1 cellular context compared by ENCODE assay signal in genomic region chr14:103562135-103562384, GRCh38.
A peak's percentile ranks its signal among the peaks of the same experiment; 100 is the strongest.
TF ChIP-seq lines count a peak whose summit lies in the region.

No MANE protein-coding gene starts in this region.

TF ChIP-seq in HepG2, 621 proteins besides CTCF, POLR2A, EP300 and RAD21 (continued from another document and continues in another):
- TF ChIP-seq ZFX (CRISPR knock-in tag; IDR thresholded peaks at IDR 0.05; ENCODE audit: low read depth) (0 out of 2 replicates have a peak, but pooled peaks have one; percentile 27), PRDM10 (CRISPR knock-in tag; IDR thresholded peaks at IDR 0.05; ENCODE audit: low read depth) (no peak), TMF1 (CRISPR knock-in tag; IDR thresholded peaks at IDR 0.05; ENCODE audit: low read depth) (no peak), ZBTB8A (CRISPR knock-in tag; IDR thresholded peaks at IDR 0.05; ENCODE audit: borderline replicate concordance, low read depth) (no peak), ZNF274 (CRISPR knock-in tag; IDR thresholded peaks at IDR 0.05) (0 out of 2 replicates have a peak, but pooled peaks have one; percentile 29), RFX1 (IDR thresholded peaks at IDR 0.05) (no peak; the same call in 1 of the 2 replicates), ATF6 (CRISPR knock-in tag; conservative IDR thresholded peaks at IDR 0.05) (no peak), ZNF644 (CRISPR knock-in tag; IDR thresholded peaks at IDR 0.05; ENCODE audit: low read depth) (no peak), MEIS1 (CRISPR knock-in tag; IDR thresholded peaks at IDR 0.05; ENCODE audit: borderline replicate concordance) (no peak), ZNF672 (CRISPR knock-in tag; IDR thresholded peaks at IDR 0.05) (no peak), EZH2 (conservative IDR thresholded peaks at IDR 0.05; ENCODE audit: low read depth, low read length) (no peak), TBX2 (CRISPR knock-in tag; IDR thresholded peaks at IDR 0.05; ENCODE audit: borderline replicate concordance) (peak; percentile 31; the same call in 1 of the 2 replicates), PRPF4 (IDR thresholded peaks at IDR 0.05; ENCODE audit: low read depth, low read length, poor library complexity, severe bottlenecking) (no peak), ZBTB1 (CRISPR knock-in tag; IDR thresholded peaks at IDR 0.05; ENCODE audit: borderline replicate concordance) (no peak), ZBTB42 (CRISPR knock-in tag; IDR thresholded peaks at IDR 0.05) (0 out of 2 replicates have a peak, but pooled peaks have one; percentile 27), ZZZ3 (CRISPR knock-in tag; IDR thresholded peaks at IDR 0.05; ENCODE audit: borderline replicate concordance) (no peak), ZNF607 (CRISPR knock-in tag; IDR thresholded peaks at IDR 0.05; ENCODE audit: borderline replicate concordance) (no peak; the same call in 1 of the 2 replicates), ZNF556 (CRISPR knock-in tag; IDR thresholded peaks at IDR 0.05; ENCODE audit: borderline replicate concordance) (no peak), RBM22 (optimal IDR thresholded peaks at IDR 0.05; ENCODE audit: low read length) (no peak), KLF9 (CRISPR knock-in tag; IDR thresholded peaks at IDR 0.05; ENCODE audit: low read depth) (no peak), ZFP41 (CRISPR knock-in tag; IDR thresholded peaks at IDR 0.05; ENCODE audit: borderline replicate concordance) (no peak), MEIS2 (CRISPR knock-in tag; IDR thresholded peaks at IDR 0.05) (no peak), ZIK1 (CRISPR knock-in tag; IDR thresholded peaks at IDR 0.05; ENCODE audit: borderline replicate concordance, low read depth) (no peak), ZNF136 (CRISPR knock-in tag; IDR thresholded peaks at IDR 0.05; ENCODE audit: low read depth) (no peak), HOXA5 (CRISPR knock-in tag; IDR thresholded peaks at IDR 0.05) (no peak), ZNF460 (CRISPR knock-in tag; IDR thresholded peaks at IDR 0.05; ENCODE audit: borderline replicate concordance) (no peak), SMYD3 (CRISPR knock-in tag; IDR thresholded peaks at IDR 0.05) (no peak), TP53 (CRISPR knock-in tag; conservative IDR thresholded peaks at IDR 0.05) (no peak), LCORL (IDR thresholded peaks at IDR 0.05) (no peak), LCORL (CRISPR knock-in tag; IDR thresholded peaks at IDR 0.05) (peak; percentile 45; the same call in 1 of the 2 replicates), UBTF (CRISPR knock-in tag; IDR thresholded peaks at IDR 0.05) (peak; percentile 43; the same call in 1 of the 2 replicates), ZKSCAN8 (CRISPR knock-in tag; IDR thresholded peaks at IDR 0.05; ENCODE audit: borderline replicate concordance) (no peak), FOXA1 (IDR thresholded peaks at IDR 0.05) (no peak), FOXA1 (CRISPR knock-in tag; IDR thresholded peaks at IDR 0.05) (no peak), TCF7 (IDR thresholded peaks at IDR 0.05; ENCODE audit: low read depth) (no peak), NAIF1 (CRISPR knock-in tag; IDR thresholded peaks at IDR 0.05; ENCODE audit: borderline replicate concordance) (no peak), SMAD9 (CRISPR knock-in tag; IDR thresholded peaks at IDR 0.05) (no peak), SRY (CRISPR knock-in tag; IDR thresholded peaks at IDR 0.05) (no peak), ATM (IDR thresholded peaks at IDR 0.05; ENCODE audit: borderline replicate concordance) (no peak), TEAD3 (CRISPR knock-in tag; optimal IDR thresholded peaks at IDR 0.05; ENCODE audit: borderline replicate concordance) (no peak), POLR2AphosphoS5 (IDR thresholded peaks at IDR 0.05; ENCODE audit: low read depth, low read length) (no peak), ZNF431 (CRISPR knock-in tag; IDR thresholded peaks at IDR 0.05; ENCODE audit: borderline replicate concordance, low read depth) (no peak), MXD4 (CRISPR knock-in tag; IDR thresholded peaks at IDR 0.05) (no peak; the same call in 1 of the 2 replicates), BORCS8-MEF2B (CRISPR knock-in tag; IDR thresholded peaks at IDR 0.05) (no peak), HBP1 (CRISPR knock-in tag; IDR thresholded peaks at IDR 0.05; ENCODE audit: low read depth) (no peak), RNF2 (conservative IDR thresholded peaks at IDR 0.05; ENCODE audit: low read depth) (no peak), ATF7-NPFF (CRISPR knock-in tag; IDR thresholded peaks at IDR 0.05; ENCODE audit: low read depth) (no peak), NONO (IDR thresholded peaks at IDR 0.05) (no peak), NONO (CRISPR knock-in tag; conservative IDR thresholded peaks at IDR 0.05) (no peak), ZNF563 (CRISPR knock-in tag; IDR thresholded peaks at IDR 0.05) (no peak), ZNF432 (CRISPR knock-in tag; IDR thresholded peaks at IDR 0.05; ENCODE audit: borderline replicate concordance) (no peak), POLR2AphosphoS2 (IDR thresholded peaks at IDR 0.05; ENCODE audit: low read depth, low read length) (no peak), ATF5 (CRISPR knock-in tag; IDR thresholded peaks at IDR 0.05; ENCODE audit: low read depth) (no peak)
- TF ChIP-seq, protein P1, sequence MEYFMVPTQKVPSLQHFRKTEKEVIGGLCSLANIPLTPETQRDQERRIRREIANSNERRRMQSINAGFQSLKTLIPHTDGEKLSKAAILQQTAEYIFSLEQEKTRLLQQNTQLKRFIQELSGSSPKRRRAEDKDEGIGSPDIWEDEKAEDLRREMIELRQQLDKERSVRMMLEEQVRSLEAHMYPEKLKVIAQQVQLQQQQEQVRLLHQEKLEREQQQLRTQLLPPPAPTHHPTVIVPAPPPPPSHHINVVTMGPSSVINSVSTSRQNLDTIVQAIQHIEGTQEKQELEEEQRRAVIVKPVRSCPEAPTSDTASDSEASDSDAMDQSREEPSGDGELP (IDR thresholded peaks at IDR 0.05; ENCODE audit: borderline replicate concordance, low read depth) = no peak
- TF ChIP-seq, protein P2, sequence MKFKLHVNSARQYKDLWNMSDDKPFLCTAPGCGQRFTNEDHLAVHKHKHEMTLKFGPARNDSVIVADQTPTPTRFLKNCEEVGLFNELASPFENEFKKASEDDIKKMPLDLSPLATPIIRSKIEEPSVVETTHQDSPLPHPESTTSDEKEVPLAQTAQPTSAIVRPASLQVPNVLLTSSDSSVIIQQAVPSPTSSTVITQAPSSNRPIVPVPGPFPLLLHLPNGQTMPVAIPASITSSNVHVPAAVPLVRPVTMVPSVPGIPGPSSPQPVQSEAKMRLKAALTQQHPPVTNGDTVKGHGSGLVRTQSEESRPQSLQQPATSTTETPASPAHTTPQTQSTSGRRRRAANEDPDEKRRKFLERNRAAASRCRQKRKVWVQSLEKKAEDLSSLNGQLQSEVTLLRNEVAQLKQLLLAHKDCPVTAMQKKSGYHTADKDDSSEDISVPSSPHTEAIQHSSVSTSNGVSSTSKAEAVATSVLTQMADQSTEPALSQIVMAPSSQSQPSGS (CRISPR knock-in tag; IDR thresholded peaks at IDR 0.05) = no peak
- TF ChIP-seq, protein P3, sequence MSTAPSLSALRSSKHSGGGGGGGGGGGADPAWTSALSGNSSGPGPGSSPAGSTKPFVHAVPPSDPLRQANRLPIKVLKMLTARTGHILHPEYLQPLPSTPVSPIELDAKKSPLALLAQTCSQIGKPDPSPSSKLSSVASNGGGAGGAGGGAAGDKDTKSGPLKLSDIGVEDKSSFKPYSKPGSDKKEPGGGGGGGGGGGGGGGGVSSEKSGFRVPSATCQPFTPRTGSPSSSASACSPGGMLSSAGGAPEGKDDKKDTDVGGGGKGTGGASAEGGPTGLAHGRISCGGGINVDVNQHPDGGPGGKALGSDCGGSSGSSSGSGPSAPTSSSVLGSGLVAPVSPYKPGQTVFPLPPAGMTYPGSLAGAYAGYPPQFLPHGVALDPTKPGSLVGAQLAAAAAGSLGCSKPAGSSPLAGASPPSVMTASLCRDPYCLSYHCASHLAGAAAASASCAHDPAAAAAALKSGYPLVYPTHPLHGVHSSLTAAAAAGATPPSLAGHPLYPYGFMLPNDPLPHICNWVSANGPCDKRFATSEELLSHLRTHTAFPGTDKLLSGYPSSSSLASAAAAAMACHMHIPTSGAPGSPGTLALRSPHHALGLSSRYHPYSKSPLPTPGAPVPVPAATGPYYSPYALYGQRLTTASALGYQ (CRISPR knock-in tag; IDR thresholded peaks at IDR 0.05) = 0 out of 2 replicates have a peak, but pooled peaks have one; percentile 31
